In genomic region chr9:26955921-26956886, GRCh38 we compare ENCODE assay signal across 8 cellular contexts. TPM values are rescaled to one million over a fixed set of nuclear protein-coding genes. Genes with fewer than 3 reads are reported as not detected.
DNase-seq lines count a peak whose midpoint lies in the region; ATAC-seq and TF ChIP-seq lines count a peak whose summit lies in the region.

IFT74 (plus strand) TSS chr9:26956412; CDS start chr9:26961968, 5,556 bp downstream.

- H3K9me3 Mint-ChIP-seq in T-helper 2 cell treated with Interferon-gamma antibody and Interleukin-4, amounts not matched to agents 5 μg/mL and 100 μg/mL, for 36 hours = no peaks in the 10 kb centered on the region

- H3K9me3 ChIP-seq in ascending aorta = no peaks in the 10 kb centered on the region
- H3K9me3 ChIP-seq in right atrium auricular region = no peaks in the 10 kb centered on the region
- no peaks in the 10 kb centered on the region for H3K9me3 ChIP-seq in prostate gland

- peak within 1 kb of the TSS; percentile 63 to 79 for H3K4me3 ChIP-seq in ascending aorta
- peak within 1 kb of the TSS; percentile 52 to 62 for H3K4me3 ChIP-seq in right atrium auricular region
- H3K4me3 ChIP-seq in prostate gland = peak within 1 kb of the TSS; percentile 46 to 54

- no peaks in the 10 kb centered on the region for H3K27me3 Mint-ChIP-seq in T-helper 2 cell treated with Interferon-gamma antibody and Interleukin-4, amounts not matched to agents 5 μg/mL and 100 μg/mL, for 36 hours (ENCODE audit: low read depth)

- peak within 1 kb of the TSS; percentile 87 for H3K4me3 Mint-ChIP-seq in T-helper 2 cell treated with Interferon-gamma antibody and Interleukin-4, amounts not matched to agents 5 μg/mL and 100 μg/mL, for 36 hours

- peak; percentile 99 for ATAC-seq in HG02852 (IDR thresholded peaks at IDR 0.05; ENCODE audit: unreplicated experiment)

- H3K27ac ChIP-seq in ascending aorta (peak within 1 kb of the TSS; percentile 87 to 90), right atrium auricular region (peak within 1 kb of the TSS; percentile 73 to 85), prostate gland (peak within 1 kb of the TSS; percentile 81 to 87)

- TF ChIP-seq POLR2A in prostate gland (IDR thresholded peaks at IDR 0.05) = peak; percentile 58

- peak within 1 kb of the TSS; percentile 96 for H3K27ac Mint-ChIP-seq in T-helper 2 cell treated with Interferon-gamma antibody and Interleukin-4, amounts not matched to agents 5 μg/mL and 100 μg/mL, for 36 hours

- peak; percentile 97 for DNase-seq in GM13976 (ENCODE audit: low spot score)
- peak; percentile 98 for DNase-seq in NCI-H146 treated with DMSO at 0.1 percent for 48 hours (lab: John Stamatoyannopoulos, UW; ENCODE audit: unreplicated experiment)
- DNase-seq in T-helper 2 cell treated with Interferon-gamma antibody and Interleukin-4, amounts not matched to agents 5 μg/mL and 100 μg/mL, for 36 hours (ENCODE audit: low spot score) = peak; percentile 96
- peak; percentile 97 to 99 for DNase-seq in ascending aorta (ENCODE audit: low spot score in 2 of 2)
- DNase-seq in right atrium auricular region (ENCODE audit: low spot score) = peak; percentile 99
- peak; percentile 99 for DNase-seq in prostate gland (ENCODE audit: low spot score)
- DNase-seq in ureter (ENCODE audit: low spot score) = peak; percentile 97

- intact Hi-C loops in ascending aorta (cut with DNase I) = loop anchor here (1.0 to 5.0 kb wide), 4 partner anchors 9 to 617 kb away; partner anchors contain the start of genes C9orf72, CAAP1, MOB3B and PLAA
- intact Hi-C loops in prostate gland (cut with DNase I) = loop anchor here (1.0 kb wide), 1 partner anchor 9 kb away; the partner anchor contains the start of gene PLAA

- no peaks in the 10 kb centered on the region for H3K27me3 ChIP-seq in ascending aorta
- no peaks in the 10 kb centered on the region for H3K27me3 ChIP-seq in right atrium auricular region
- no peaks in the 10 kb centered on the region for H3K27me3 ChIP-seq in prostate gland (replicated peaks; ENCODE audit: insufficient read depth)

- no peak for TF ChIP-seq CTCF in GM13976 (IDR thresholded peaks at IDR 0.05; ENCODE audit: borderline replicate concordance, control extremely low read depth, extremely low read depth, insufficient read depth, missing control alignments)
- no peak for TF ChIP-seq CTCF in ascending aorta (IDR thresholded peaks at IDR 0.05)
- TF ChIP-seq CTCF in right atrium auricular region (IDR thresholded peaks at IDR 0.05) = no peak
- TF ChIP-seq CTCF in prostate gland (IDR thresholded peaks at IDR 0.05) = no peak

- in situ Hi-C loops in GM13976 (cut with MboI; ENCODE audit: low sequenced_read_pairs, unreplicated experiment) = no loop called here

- H3K36me3 Mint-ChIP-seq in T-helper 2 cell treated with Interferon-gamma antibody and Interleukin-4, amounts not matched to agents 5 μg/mL and 100 μg/mL, for 36 hours (ENCODE audit: low read depth) = no peaks in the 10 kb centered on the region

- H3K4me1 Mint-ChIP-seq in T-helper 2 cell treated with Interferon-gamma antibody and Interleukin-4, amounts not matched to agents 5 μg/mL and 100 μg/mL, for 36 hours (ENCODE audit: low read depth) = peaks cover 36% of the 10 kb centered on the region

- H3K36me3 ChIP-seq in ascending aorta (no peaks in the 10 kb centered on the region), right atrium auricular region (no peaks in the 10 kb centered on the region), prostate gland (no peaks in the 10 kb centered on the region)

- under 1% methylated on average over 53 of the region's 53 CpGs for WGBS in prostate gland

- H3K4me1 ChIP-seq in ascending aorta = peaks cover 2 to 11% of the 10 kb centered on the region in 2 donors
- peaks cover 0 to 17% of the 10 kb centered on the region in 2 donors for H3K4me1 ChIP-seq in right atrium auricular region
- H3K4me1 ChIP-seq in prostate gland (replicated peaks) = no peaks in the 10 kb centered on the region

RNA-seq across cellular contexts. Expression of gene IFT74, which starts in this region (rescaled TPM):
- total RNA-seq in ascending aorta (5.2 TPM), right atrium auricular region (10 to 100 TPM in 1 of 2 donors, 1 to 10 TPM in 1; 9.0 to 10.6 TPM), prostate gland (10 to 100 TPM; 15.1 to 16.5 TPM), ureter (21.7 TPM)

Comparison
In these comparisons a context has a peak if more than half of its experiments do, and no peak if none do; other contexts are left out.
1. Peak in every context shown above with its lines: DNase-seq, ATAC-seq, H3K4me3 ChIP-seq and H3K27ac ChIP-seq.